In the genomic region with DNA sequence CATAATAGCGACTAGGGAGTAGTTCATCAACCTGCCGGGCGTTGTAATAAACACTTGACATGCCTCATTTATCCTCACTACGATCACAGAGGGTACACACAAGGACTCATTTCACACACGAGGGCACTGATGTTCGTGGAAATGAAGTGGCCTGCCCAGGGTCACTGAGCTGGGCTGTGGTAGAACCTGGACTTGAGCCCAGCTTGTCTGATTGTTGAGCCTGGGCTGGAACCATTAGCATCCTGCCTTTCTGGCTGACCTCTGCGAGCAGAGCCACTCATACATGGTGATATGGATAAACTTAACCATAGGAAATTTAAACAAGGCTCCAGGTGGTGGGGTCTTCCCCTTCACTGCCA, we compare ENCODE assay signal across 20 cellular contexts. TPM values are rescaled to one million over a fixed set of nuclear protein-coding genes. Genes with fewer than 3 reads are reported as not detected.
A peak's percentile ranks its signal among the peaks of the same experiment; 100 is the strongest.
DNase-seq lines count a peak whose midpoint lies in the region; ATAC-seq and TF ChIP-seq lines count a peak whose summit lies in the region.
"Had no signal": no experiment of that assay in that cellular context is flagged by ENCODE, and none has a peak within 500 bp of the region (broad histone marks: within the 10 kb centered on the region; RNA-seq: fewer than 3 reads in every experiment).

No MANE protein-coding gene starts in this region.

- H3K27me3 ChIP-seq in left lung, result no peaks in the 10 kb centered on the region
- H3K27me3 ChIP-seq: upper lobe of left lung had no signal

- H3K36me3 Mint-ChIP-seq in WTC11, result no peaks in the 10 kb centered on the region
- H3K36me3 Mint-ChIP-seq: activated naive CD4-positive, alpha-beta T cell treated with anti-CD3 and anti-CD28 coated beads, Interleukin-2, amount 50 U/mL, for 24 hours; CD4-positive, alpha-beta memory T cell; stimulated activated memory B cell treated with anti-CD40 and anti-IgM and Interleukin-4, amounts not matched to agents 10 μg/mL and 1 μg/mL and 100 μg/mL, for 72 hours had no signal

- POLR2A ChIA-PET in WTC11 (lab: Charles Lee), result interaction anchor here (0.6 to 1.2 kb wide), 4 partner anchors 14 to 250 kb away, joined by 3 to 5 read pairs (median 4); partner anchors contain the start of genes ERG28, JDP2 and TTLL5

- H3K4me3 ChIP-seq in left lung, result no peak overlapping the region
- H3K4me3 ChIP-seq: upper lobe of left lung had no signal

- CTCF ChIA-PET in WTC11 (lab: Charles Lee), result interaction anchor here (0.6 to 1.7 kb wide), 8 partner anchors 18 to 895 kb away, joined by 3 to 7 read pairs (median 4); no protein-coding TSS in a partner anchor

- no peaks in the 10 kb centered on the region for H3K9me3 ChIP-seq in left lung
- H3K9me3 ChIP-seq: upper lobe of left lung had no signal

- H3K4me1 Mint-ChIP-seq in WTC11, result peaks cover 41% of the 10 kb centered on the region
- H3K4me1 Mint-ChIP-seq: activated naive CD4-positive, alpha-beta T cell treated with anti-CD3 and anti-CD28 coated beads, Interleukin-2, amount 50 U/mL, for 24 hours; CD4-positive, alpha-beta memory T cell; stimulated activated memory B cell treated with anti-CD40 and anti-IgM and Interleukin-4, amounts not matched to agents 10 μg/mL and 1 μg/mL and 100 μg/mL, for 72 hours had no signal

- H3K27ac ChIP-seq in left lung, result peak overlapping the region in 1 of 2 donors; percentile 3
- H3K27ac ChIP-seq: HL-60 had no signal

- ATAC-seq in WTC11 (no peak), left lung (peak; percentile 23), left colon (no peak), HG03139 (IDR thresholded peaks at IDR 0.05; ENCODE audit: unreplicated experiment) (no peak), GM19324 (IDR thresholded peaks at IDR 0.05; ENCODE audit: low FRiP score, unreplicated experiment) (no peak)
- ATAC-seq: stimulated activated memory B cell treated with anti-CD40 and anti-IgM and Interleukin-4, amounts not matched to agents 10 μg/mL and 1 μg/mL and 100 μg/mL, for 72 hours had no signal

- H3K4me3 Mint-ChIP-seq in WTC11, result no peak overlapping the region
- H3K4me3 Mint-ChIP-seq: activated naive CD4-positive, alpha-beta T cell treated with anti-CD3 and anti-CD28 coated beads, Interleukin-2, amount 50 U/mL, for 24 hours; CD4-positive, alpha-beta memory T cell; stimulated activated memory B cell treated with anti-CD40 and anti-IgM and Interleukin-4, amounts not matched to agents 10 μg/mL and 1 μg/mL and 100 μg/mL, for 72 hours had no signal

- DNase-seq in COLO668 (lab: John Stamatoyannopoulos, UW; ENCODE audit: unreplicated experiment) (peak; percentile 41), NCI-H187 (lab: John Stamatoyannopoulos, UW) (peak; percentile 84 to 96), WTC11 (ENCODE audit: low spot score) (no peak), left lung (no peak), left colon (no peak)
- no peak for DNase-seq in stimulated activated CD4-positive, alpha-beta T cell treated with anti-CD3 and anti-CD28 coated beads, Interleukin-4, amount 100 ng/mL, for 1 hour
- DNase-seq: activated CD4-positive, alpha-beta T cell treated with anti-CD3 and anti-CD28 coated beads, Interleukin-2, amount 50 U/mL, for 4 hours; activated T-cell treated with anti-CD3 and anti-CD28 coated beads, Interleukin-2, amount 50 U/mL, for 1 hour; CD4-positive, alpha-beta memory T cell; KBM-7; kidney; NCI-H146; NK-92 treated with Interleukin-12 subunit alpha and Interleukin-12 subunit beta, amount 100 ng/mL, for 24 hours; RPMI8226 had no signal

- peak overlapping the region; percentile 79; the same call in 1 of the 2 replicates for H3K27ac Mint-ChIP-seq in WTC11
- H3K27ac Mint-ChIP-seq: activated naive CD4-positive, alpha-beta T cell treated with anti-CD3 and anti-CD28 coated beads, Interleukin-2, amount 50 U/mL, for 24 hours; CD4-positive, alpha-beta memory T cell; stimulated activated memory B cell treated with anti-CD40 and anti-IgM and Interleukin-4, amounts not matched to agents 10 μg/mL and 1 μg/mL and 100 μg/mL, for 72 hours had no signal

- intact Hi-C loops in left lung (cut with DNase I) (no loop called here), left colon (cut with DNase I, micrococcal nuclease) (no loop called here)

- H3K27me3 Mint-ChIP-seq in WTC11 (ENCODE audit: low read depth), result no peaks in the 10 kb centered on the region; the same call in none of the 2 replicates
- H3K27me3 Mint-ChIP-seq: activated naive CD4-positive, alpha-beta T cell treated with anti-CD3 and anti-CD28 coated beads, Interleukin-2, amount 50 U/mL, for 24 hours; CD4-positive, alpha-beta memory T cell; stimulated activated memory B cell treated with anti-CD40 and anti-IgM and Interleukin-4, amounts not matched to agents 10 μg/mL and 1 μg/mL and 100 μg/mL, for 72 hours had no signal

- no peaks in the 10 kb centered on the region for H3K4me1 ChIP-seq in left lung

- H3K36me3 ChIP-seq in left lung, result no peaks in the 10 kb centered on the region
- H3K36me3 ChIP-seq: upper lobe of left lung had no signal

- peaks cover 15% of the 10 kb centered on the region for H3K9me3 Mint-ChIP-seq in WTC11
- H3K9me3 Mint-ChIP-seq: activated naive CD4-positive, alpha-beta T cell treated with anti-CD3 and anti-CD28 coated beads, Interleukin-2, amount 50 U/mL, for 24 hours; stimulated activated memory B cell treated with anti-CD40 and anti-IgM and Interleukin-4, amounts not matched to agents 10 μg/mL and 1 μg/mL and 100 μg/mL, for 72 hours had no signal

- TF ChIP-seq CTCF in WTC11 (IDR thresholded peaks at IDR 0.05) (no peak), left lung (IDR thresholded peaks at IDR 0.05) (no peak)

TF ChIP-seq in WTC11, 78 proteins besides CTCF, POLR2A, EP300 and RAD21:
- TF ChIP-seq, protein P1, sequence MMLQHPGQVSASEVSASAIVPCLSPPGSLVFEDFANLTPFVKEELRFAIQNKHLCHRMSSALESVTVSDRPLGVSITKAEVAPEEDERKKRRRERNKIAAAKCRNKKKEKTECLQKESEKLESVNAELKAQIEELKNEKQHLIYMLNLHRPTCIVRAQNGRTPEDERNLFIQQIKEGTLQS (CRISPR knock-in tag; conservative IDR thresholded peaks at IDR 0.05), result no peak
- TF ChIP-seq, protein P2, sequence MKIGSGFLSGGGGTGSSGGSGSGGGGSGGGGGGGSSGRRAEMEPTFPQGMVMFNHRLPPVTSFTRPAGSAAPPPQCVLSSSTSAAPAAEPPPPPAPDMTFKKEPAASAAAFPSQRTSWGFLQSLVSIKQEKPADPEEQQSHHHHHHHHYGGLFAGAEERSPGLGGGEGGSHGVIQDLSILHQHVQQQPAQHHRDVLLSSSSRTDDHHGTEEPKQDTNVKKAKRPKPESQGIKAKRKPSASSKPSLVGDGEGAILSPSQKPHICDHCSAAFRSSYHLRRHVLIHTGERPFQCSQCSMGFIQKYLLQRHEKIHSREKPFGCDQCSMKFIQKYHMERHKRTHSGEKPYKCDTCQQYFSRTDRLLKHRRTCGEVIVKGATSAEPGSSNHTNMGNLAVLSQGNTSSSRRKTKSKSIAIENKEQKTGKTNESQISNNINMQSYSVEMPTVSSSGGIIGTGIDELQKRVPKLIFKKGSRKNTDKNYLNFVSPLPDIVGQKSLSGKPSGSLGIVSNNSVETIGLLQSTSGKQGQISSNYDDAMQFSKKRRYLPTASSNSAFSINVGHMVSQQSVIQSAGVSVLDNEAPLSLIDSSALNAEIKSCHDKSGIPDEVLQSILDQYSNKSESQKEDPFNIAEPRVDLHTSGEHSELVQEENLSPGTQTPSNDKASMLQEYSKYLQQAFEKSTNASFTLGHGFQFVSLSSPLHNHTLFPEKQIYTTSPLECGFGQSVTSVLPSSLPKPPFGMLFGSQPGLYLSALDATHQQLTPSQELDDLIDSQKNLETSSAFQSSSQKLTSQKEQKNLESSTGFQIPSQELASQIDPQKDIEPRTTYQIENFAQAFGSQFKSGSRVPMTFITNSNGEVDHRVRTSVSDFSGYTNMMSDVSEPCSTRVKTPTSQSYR (CRISPR knock-in tag; IDR thresholded peaks at IDR 0.05), result no peak
- no peak for TF ChIP-seq PRRX2 (CRISPR knock-in tag; IDR thresholded peaks at IDR 0.05)
- TF ChIP-seq HMGA2 (CRISPR knock-in tag; IDR thresholded peaks at IDR 0.05), result no peak

RNA-seq across cellular contexts. Expression of gene JDP2, which starts 16.6 kb away (rescaled TPM):
- total RNA-seq in WTC11 (2021) (17.9 to 23.3 TPM (median 21.8 TPM) in 3 replicates), left lung (10 to 100 TPM; 56.8 to 57.6 TPM), left colon (10 to 100 TPM; 29.5 to 40.1 TPM)

Comparison
In these comparisons a context has a peak if more than half of its experiments do, and no peak if none do; other contexts are left out.
1. DNase-seq: peak in COLO668 (single experiment) and NCI-H187 (2 of 2); none in WTC11 (single experiment), left lung (0 of 2), left colon (0 of 2) and stimulated activated CD4-positive, alpha-beta T cell treated with anti-CD3 and anti-CD28 coated beads, Interleukin-4, amount 100 ng/mL, for 1 hour (single experiment).